8 cellular contexts compared by ENCODE assay signal in the genomic region with DNA sequence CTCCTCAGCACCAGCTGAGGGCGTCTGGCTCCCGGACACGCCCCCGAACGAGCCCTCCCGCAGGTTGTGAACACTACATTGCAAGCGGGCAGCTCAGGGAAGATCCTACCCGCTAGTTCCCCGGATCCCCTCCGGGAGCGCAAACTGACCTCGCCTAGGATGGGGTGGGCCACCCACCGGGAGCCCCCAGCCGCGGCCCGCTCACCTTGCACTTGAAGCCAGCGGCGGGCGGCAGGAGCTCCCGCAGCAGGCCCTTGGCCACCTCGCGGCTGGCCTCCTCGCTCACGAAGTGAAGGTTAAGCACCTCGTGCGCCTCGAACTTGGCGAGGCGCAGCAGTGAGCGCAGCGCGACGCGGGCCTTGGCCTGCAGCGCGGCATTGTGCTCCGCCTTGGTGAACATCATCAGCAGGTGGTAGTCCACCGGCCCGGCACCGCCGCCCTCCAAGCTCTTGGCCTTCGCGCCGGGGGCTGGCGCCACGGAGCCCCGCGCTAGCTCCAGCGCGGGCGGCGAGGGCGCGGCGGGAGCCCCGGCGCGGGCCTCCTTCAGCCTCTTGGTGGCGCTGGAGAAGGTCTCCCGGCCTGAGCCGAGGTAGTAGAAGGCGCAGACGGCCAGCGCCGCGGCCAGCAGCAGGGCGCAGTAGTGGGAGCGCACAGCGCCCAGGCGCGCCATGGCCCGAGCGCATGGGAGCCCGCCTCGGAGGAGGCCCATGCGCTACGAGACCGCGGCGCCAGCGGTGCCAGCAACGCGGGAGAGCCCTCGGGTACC. TPM values are rescaled to one million over a fixed set of nuclear protein-coding genes. Genes with fewer than 3 reads are reported as not detected.
A peak's percentile ranks its signal among the peaks of the same experiment; 100 is the strongest.
DNase-seq lines count a peak whose midpoint lies in the region; TF ChIP-seq lines count a peak whose summit lies in the region.

No MANE protein-coding gene starts in this region.

- peak overlapping the region; percentile 62 for H2AFZ ChIP-seq in Loucy (ENCODE audit: low read length)
- peak overlapping the region; percentile 96 for H2AFZ ChIP-seq in SK-N-SH (ENCODE audit: low read depth)

- H3K4me2 ChIP-seq in Loucy (ENCODE audit: low read depth, low read length, poor library complexity, severe bottlenecking), result peak overlapping the region; percentile 95
- H3K4me2 ChIP-seq in SK-N-SH, result peak overlapping the region; percentile 99

- no peak; the same call in 1 of the 2 replicates for TF ChIP-seq RAD21 in SK-N-SH (IDR thresholded peaks at IDR 0.05; ENCODE audit: low read length)

- H3K9me3 ChIP-seq in Loucy (ENCODE audit: insufficient read depth, low read depth, low read length) (no peaks in the 10 kb centered on the region), SK-N-SH (no peaks in the 10 kb centered on the region)

- H3K4me3 ChIP-seq in Loucy (ENCODE audit: low read length, poor library complexity, severe bottlenecking) (peak overlapping the region; percentile 92), SK-N-SH (ENCODE audit: low read depth in 2 of 2, low read length in 1 of 2) (peak overlapping the region; percentile 84 to 86)

- 4% methylated on average over 9 of the region's 84 CpGs for WGBS in SK-N-SH (ENCODE audit: low lambda C conversion rate)

- H3K4me1 ChIP-seq in Loucy (ENCODE audit: insufficient read depth, low read length, poor library complexity, severe bottlenecking) (peaks cover 48% of the 10 kb centered on the region), SK-N-SH (ENCODE audit: control insufficient read depth in 1 of 2, insufficient read depth in 2 of 2, low read depth in 1 of 2, low read length in 1 of 2) (peaks cover 0 to 22% of the 10 kb centered on the region in 2 experiments; a peak in 2 of 4 replicates)

- H3F3A ChIP-seq in Loucy (ENCODE audit: low read depth), result no peaks in the 10 kb centered on the region
- H3F3A ChIP-seq in SK-N-SH (replicated peaks; ENCODE audit: insufficient read depth), result peaks cover 10% of the 10 kb centered on the region

- H3K9ac ChIP-seq in Loucy (ENCODE audit: low read depth, low read length, poor library complexity, severe bottlenecking) (peak overlapping the region; percentile 76), SK-N-SH (peak overlapping the region; percentile 73)

- TF ChIP-seq CTCF in Loucy (conservative IDR thresholded peaks at IDR 0.05; ENCODE audit: low read length) (peak; percentile 51), SK-N-SH (IDR thresholded peaks at IDR 0.05) (peak; percentile 60), brain (conservative IDR thresholded peaks at IDR 0.05) (peak; percentile 22 to 69)

- DNase-seq in NCI-H1436 (lab: John Stamatoyannopoulos, UW), result peak; percentile 83
- DNase-seq in NCI-H1436 treated with DMSO at 0.1 percent for 48 hours (lab: John Stamatoyannopoulos, UW), result no peak
- DNase-seq in HEK293T (ENCODE audit: extremely low spot score), result peak; percentile 56
- DNase-seq in SK-N-SH, result peak; percentile 72
- peak; percentile 79 for DNase-seq in iris pigment epithelial cell (ENCODE audit: low read depth)
- peak; percentile 66 for DNase-seq in stimulated activated CD4-positive, alpha-beta T cell treated with anti-CD3 and anti-CD28 coated beads, Interleukin-12 subunit alpha, Interleukin-12 subunit beta, amount 100 ng/mL, for 4 hours

- H3K4me3 Mint-ChIP-seq in brain, result peak overlapping the region; percentile 93 to 95 (median 94)

- H3K9me3 Mint-ChIP-seq in brain, result peaks cover 0 to 2% (median 0%) of the 10 kb centered on the region in 5 experiments

- H3K36me3 ChIP-seq in Loucy (ENCODE audit: insufficient read depth, low read length) (no peaks in the 10 kb centered on the region), SK-N-SH (replicated peaks in 1 of 2; ENCODE audit: control insufficient read depth in 1 of 2, insufficient read depth in 2 of 2, low read length in 1 of 2) (peaks cover 4 to 10% of the 10 kb centered on the region in 2 experiments)

- peaks cover 9% of the 10 kb centered on the region for H3K36me3 Mint-ChIP-seq in brain

- peak overlapping the region; percentile 63 to 95 (median 83) for H3K27ac Mint-ChIP-seq in brain

- H3K27me3 ChIP-seq in Loucy (ENCODE audit: insufficient read depth, low read length, poor library complexity, severe bottlenecking) (no peaks in the 10 kb centered on the region), SK-N-SH (ENCODE audit: insufficient read depth) (no peaks in the 10 kb centered on the region)

- CTCF ChIA-PET in HEK293T (lab: Yijun Ruan, JAX) (interaction anchor here (0.6 to 2.2 kb wide), 18 partner anchors 8 to 756 kb away, joined by 3 to 9 read pairs (median 4); a partner anchor contains a TSS), SK-N-SH (lab: Yijun Ruan, JAX) (interaction anchor here (0.6 to 5.9 kb wide), 90 partner anchors 8 to 1438 kb away, joined by 3 to 216 read pairs (median 4); a partner anchor contains a TSS)

- TF ChIP-seq EP300 in SK-N-SH (IDR thresholded peaks at IDR 0.05; ENCODE audit: borderline replicate concordance in 1 of 2, low read depth in 1 of 2, low read length in 1 of 2), result no peak

- H3K79me2 ChIP-seq in Loucy (ENCODE audit: insufficient read depth, low read length) (peaks cover 48% of the 10 kb centered on the region), SK-N-SH (ENCODE audit: insufficient read depth) (peaks cover 36% of the 10 kb centered on the region)

- POLR2A ChIA-PET in HEK293T (lab: Yijun Ruan, JAX), result interaction anchor here (0.8 to 2.4 kb wide), 6 partner anchors 9 to 583 kb away, joined by 3 to 14 read pairs (median 4); a partner anchor contains a TSS
- POLR2A ChIA-PET in SK-N-SH (lab: Yijun Ruan, JAX), result interaction anchor here (0.7 to 2.9 kb wide), 9 partner anchors 10 to 604 kb away, joined by 3 to 10 read pairs (median 5); a partner anchor contains a TSS

- H3K4me1 Mint-ChIP-seq in brain, result peaks cover 26% of the 10 kb centered on the region

- peaks cover 4% of the 10 kb centered on the region for H3K27me3 Mint-ChIP-seq in brain

- peaks cover 14% of the 10 kb centered on the region for H4K20me1 ChIP-seq in Loucy (ENCODE audit: insufficient read depth, low read length, poor library complexity, severe bottlenecking)
- peaks cover 6% of the 10 kb centered on the region; the same call in 1 of the 2 replicates for H4K20me1 ChIP-seq in SK-N-SH (ENCODE audit: insufficient read depth)

- H3K9me2 ChIP-seq in Loucy (replicated peaks; ENCODE audit: low read depth, low read length) (no peaks in the 10 kb centered on the region), SK-N-SH (no peaks in the 10 kb centered on the region)

- H3K27ac ChIP-seq in SK-N-SH (ENCODE audit: low read depth in 2 of 2, low read length in 1 of 2), result peak overlapping the region; percentile 82 to 94

TF ChIP-seq in HEK293T, 16 proteins besides CTCF, POLR2A, EP300 and RAD21:
- no peak for TF ChIP-seq FOXA1 (IDR thresholded peaks at IDR 0.05)
- no peak for TF ChIP-seq FOXM1 (IDR thresholded peaks at IDR 0.05; ENCODE audit: borderline replicate concordance)
- peak; percentile 87 for TF ChIP-seq L3MBTL2 (conservative IDR thresholded peaks at IDR 0.05)
- TF ChIP-seq LEF1 (IDR thresholded peaks at IDR 0.05; ENCODE audit: borderline replicate concordance), result no peak

TF ChIP-seq in SK-N-SH, 30 proteins besides CTCF, POLR2A, EP300 and RAD21:
- no peak for TF ChIP-seq GABPA (IDR thresholded peaks at IDR 0.05; ENCODE audit: low read depth)
- TF ChIP-seq SIN3A (IDR thresholded peaks at IDR 0.05; ENCODE audit: borderline replicate concordance, low read depth, low read length), result no peak
- TF ChIP-seq, protein P1, sequence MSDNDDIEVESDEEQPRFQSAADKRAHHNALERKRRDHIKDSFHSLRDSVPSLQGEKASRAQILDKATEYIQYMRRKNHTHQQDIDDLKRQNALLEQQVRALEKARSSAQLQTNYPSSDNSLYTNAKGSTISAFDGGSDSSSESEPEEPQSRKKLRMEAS (IDR thresholded peaks at IDR 0.05; ENCODE audit: low read depth), result peak; percentile 65

RNA-seq across cellular contexts. Expression of a gene that starts 0.4 kb away (rescaled TPM):
- polyA plus RNA-seq in SK-N-SH (2012; rRNA removed) (22.1 and 22.6 TPM in 2 replicates), brain (ENCODE audit: insufficient read depth, low read depth, low replicate concordance) (18.2 TPM)
- polyA plus RNA-seq in SK-N-SH (2012; cell fraction: cytosol; rRNA removed), result 16.8 and 22.2 TPM in 2 replicates
- polyA plus RNA-seq in SK-N-SH (2012; cell fraction: nucleus; rRNA removed), result 18.7 and 23.2 TPM in 2 replicates
